8 cellular contexts compared by ENCODE assay signal in genomic region chr13:28494537-28494860, GRCh38.
DNase-seq lines count a peak whose midpoint lies in the region.

No MANE protein-coding gene starts in this region.

- H3K36me3 Mint-ChIP-seq in T-helper 2 cell treated with Interferon-gamma antibody and Interleukin-4, amounts not matched to agents 5 μg/mL and 100 μg/mL, for 36 hours (ENCODE audit: low read depth), result no peaks in the 10 kb centered on the region

- H3K4me1 Mint-ChIP-seq in T-helper 2 cell treated with Interferon-gamma antibody and Interleukin-4, amounts not matched to agents 5 μg/mL and 100 μg/mL, for 36 hours (ENCODE audit: low read depth), result peaks cover 21% of the 10 kb centered on the region

- no peak overlapping the region for H3K27ac Mint-ChIP-seq in T-helper 2 cell treated with Interferon-gamma antibody and Interleukin-4, amounts not matched to agents 5 μg/mL and 100 μg/mL, for 36 hours

- no peaks in the 10 kb centered on the region for H3K9me3 Mint-ChIP-seq in T-helper 2 cell treated with Interferon-gamma antibody and Interleukin-4, amounts not matched to agents 5 μg/mL and 100 μg/mL, for 36 hours

- H3K4me3 Mint-ChIP-seq in T-helper 2 cell treated with Interferon-gamma antibody and Interleukin-4, amounts not matched to agents 5 μg/mL and 100 μg/mL, for 36 hours, result peak overlapping the region; percentile 43

- DNase-seq in DMS 273 (lab: John Stamatoyannopoulos, UW; ENCODE audit: unreplicated experiment) (peak; percentile 46), DMS 273 treated with DMSO at 0.1 percent for 48 hours (lab: John Stamatoyannopoulos, UW) (no peak), hepatic stellate cell (ENCODE audit: low spot score) (peak; percentile 27), NCI-H2227 (lab: John Stamatoyannopoulos, UW; ENCODE audit: unreplicated experiment) (no peak), T-helper 9 cell (no peak), COR-L47 (lab: John Stamatoyannopoulos, UW) (no peak)
- no peak for DNase-seq in T-helper 2 cell treated with Interferon-gamma antibody and Interleukin-4, amounts not matched to agents 5 μg/mL and 100 μg/mL, for 36 hours (ENCODE audit: low spot score)
- DNase-seq in stimulated activated CD8-positive, alpha-beta memory T cell treated with anti-CD3 and anti-CD28 coated beads, Interleukin-4, amount 100 ng/mL, for 48 hours, result peak; percentile 36

- H3K27me3 Mint-ChIP-seq in T-helper 2 cell treated with Interferon-gamma antibody and Interleukin-4, amounts not matched to agents 5 μg/mL and 100 μg/mL, for 36 hours (ENCODE audit: low read depth), result peaks cover 69% of the 10 kb centered on the region

Comparison
In these comparisons a context has a peak if more than half of its experiments do, and no peak if none do; other contexts are left out.
1. DNase-seq: peak in DMS 273 (single experiment), hepatic stellate cell (single experiment) and stimulated activated CD8-positive, alpha-beta memory T cell treated with anti-CD3 and anti-CD28 coated beads, Interleukin-4, amount 100 ng/mL, for 48 hours (single experiment); none in DMS 273 treated with DMSO at 0.1 percent for 48 hours (single experiment), T-helper 2 cell treated with Interferon-gamma antibody and Interleukin-4, amounts not matched to agents 5 μg/mL and 100 μg/mL, for 36 hours (single experiment), NCI-H2227 (single experiment), T-helper 9 cell (single experiment) and COR-L47 (single experiment).